ENCODE assay signal across 12 cellular contexts in genomic region chr11:112498701-112499100, GRCh38.
"Had no signal": no experiment of that assay in that cellular context is flagged by ENCODE, and none has a peak within 500 bp of the region (broad histone marks: within the 10 kb centered on the region; RNA-seq: fewer than 3 reads in every experiment).

No MANE protein-coding gene starts in this region.

- ATAC-seq: activated CD8-positive, alpha-beta T cell treated with anti-CD3 and anti-CD28 coated beads, Interleukin-2, amount 10 ng/mL, durations not matched to agents 7 days and 5 days; left colon; natural killer cell treated with Interleukin-12 subunit alpha and Interleukin-12 subunit beta and Interleukin-15 and Interleukin-18, amount 100 ng/mL, for 72 hours; psoas muscle had no signal

- H3K4me3 ChIP-seq: psoas muscle had no signal

- DNase-seq: activated CD4-positive, alpha-beta T cell treated with anti-CD3 and anti-CD28 coated beads for 4 hours; activated CD8-positive, alpha-beta T cell treated with anti-CD3 and anti-CD28 coated beads, Interleukin-2, amount 10 ng/mL, durations not matched to agents 7 days and 5 days; activated naive CD4-positive, alpha-beta T cell treated with Interleukin-2 at 50 U/mL for 16 hours; cortex of kidney; effector CD8-positive, alpha-beta T cell; hippocampal formation; left colon; psoas muscle; stimulated activated CD4-positive, alpha-beta T cell treated with anti-CD3 and anti-CD28 coated beads, Interleukin-12 subunit alpha, Interleukin-12 subunit beta, amount 100 ng/mL, for 4 hours; stimulated activated naive CD4-positive, alpha-beta T cell; T-helper 1 cell had no signal
